Comparison of ENCODE assay signal across 32 cellular contexts in genomic region chr1:248215880-248216279, GRCh38. TPM values are rescaled to one million over a fixed set of nuclear protein-coding genes. Genes with fewer than 3 reads are reported as not detected.
"Had no signal": no experiment of that assay in that cellular context is flagged by ENCODE, and none has a peak within 500 bp of the region (broad histone marks: within the 10 kb centered on the region; RNA-seq: fewer than 3 reads in every experiment).

No MANE protein-coding gene starts in this region.

- H3K4me1 ChIP-seq: colonic mucosa, esophagus squamous epithelium, gastrocnemius medialis, heart right ventricle, lower lobe of right lung had no signal

- H3K36me3 ChIP-seq: colonic mucosa, esophagus squamous epithelium, gastrocnemius medialis, heart right ventricle, left lung, lower lobe of right lung had no signal

- FAIRE-seq: endometrium, islet of Langerhans, keratinocyte had no signal

- ATAC-seq: effector memory CD8-positive, alpha-beta T cell; esophagus mucosa; gastrocnemius medialis; heart right ventricle; left cardiac atrium; left lung; left ventricle myocardium superior; lower lobe of right lung had no signal

- H3K9me3 ChIP-seq: colonic mucosa, esophagus squamous epithelium, gastrocnemius medialis, lower lobe of right lung had no signal

- H3K27me3 ChIP-seq: colonic mucosa, esophagus squamous epithelium, gastrocnemius medialis, heart right ventricle, left lung had no signal

- DNase-seq: colonic mucosa; cortex of kidney; effector CD8-positive, alpha-beta T cell; effector memory CD8-positive, alpha-beta T cell; endodermal cell; erythroblast; esophagus squamous epithelium; foreskin fibroblast; foreskin melanocyte; gastrocnemius medialis; glutamatergic neuron; head of caudate nucleus; heart right ventricle; hippocampal formation; left cardiac atrium; left lung; left ventricle myocardium superior; lower lobe of right lung; mesenchymal stem cell; midbrain had no signal

- H3K4me3 ChIP-seq: colonic mucosa, esophagus squamous epithelium, gastrocnemius medialis, heart right ventricle, left lung, lower lobe of right lung had no signal

- H3K27ac ChIP-seq: colonic mucosa, epithelial cell of prostate, esophagus squamous epithelium, gastrocnemius medialis, heart right ventricle, left lung, lower lobe of right lung had no signal

RNA-seq across cellular contexts. Expression of gene OR2M4, which starts 15.3 kb away (rescaled TPM):
- total RNA-seq: colonic mucosa, dermis microvascular lymphatic vessel endothelial cell, endodermal cell, esophagus mucosa, esophagus squamous epithelium, gastrocnemius medialis, glomerular endothelial cell, heart right ventricle, kidney epithelial cell, left cardiac atrium, left lung, left ventricle myocardium superior, lower leg skin, lower lobe of right lung, lung microvascular endothelial cell, mononuclear cell, mucosa of gallbladder had no signal
- polyA plus RNA-seq: heart right ventricle, keratinocyte had no signal

RNA-seq across cellular contexts. Expression of gene OR2M3, which starts 18.8 kb away (rescaled TPM):
- total RNA-seq: colonic mucosa, dermis microvascular lymphatic vessel endothelial cell, endodermal cell, esophagus mucosa, esophagus squamous epithelium, gastrocnemius medialis, glomerular endothelial cell, heart right ventricle, kidney epithelial cell, left cardiac atrium, left lung, left ventricle myocardium superior, lower leg skin, lower lobe of right lung, lung microvascular endothelial cell, mononuclear cell, mucosa of gallbladder had no signal
- polyA plus RNA-seq: heart right ventricle, keratinocyte had no signal

RNA-seq across cellular contexts. Expression of gene OR2M2, which starts 41.3 kb away (rescaled TPM):
- total RNA-seq: colonic mucosa, dermis microvascular lymphatic vessel endothelial cell, endodermal cell, esophagus mucosa, esophagus squamous epithelium, gastrocnemius medialis, glomerular endothelial cell, heart right ventricle, kidney epithelial cell, left cardiac atrium, left lung, left ventricle myocardium superior, lower leg skin, lower lobe of right lung, lung microvascular endothelial cell, mucosa of gallbladder had no signal
- polyA plus RNA-seq: heart right ventricle, keratinocyte had no signal
